ENCODE assay signal across 8 cellular contexts in genomic region chr2:148887349-148888002, GRCh38. TPM values are rescaled to one million over a fixed set of nuclear protein-coding genes. Genes with fewer than 3 reads are reported as not detected.
DNase-seq lines count a peak whose midpoint lies in the region; ATAC-seq, FAIRE-seq and TF ChIP-seq lines count a peak whose summit lies in the region.

No MANE protein-coding gene starts in this region.

- H3K4me3 ChIP-seq in ectodermal cell (ENCODE audit: insufficient read depth, low read depth, low read length) (peak overlapping the region; percentile 53), neuron (ENCODE audit: low read length) (peak overlapping the region; percentile 35)

- no peaks in the 10 kb centered on the region for H3K27me3 ChIP-seq in ectodermal cell (ENCODE audit: control insufficient read depth, insufficient read depth, low read length, poor library complexity, severe bottlenecking)
- no peaks in the 10 kb centered on the region for H3K27me3 ChIP-seq in neuron (ENCODE audit: insufficient read depth, low read length)

- H2AFZ ChIP-seq in neuron (ENCODE audit: low read depth, low read length): no peak overlapping the region

- H3K36me3 ChIP-seq in ectodermal cell (ENCODE audit: control insufficient read depth, insufficient read depth, low read length): peaks cover 4% of the 10 kb centered on the region
- H3K36me3 ChIP-seq in neuron (ENCODE audit: insufficient read depth, low read length): peaks cover 10% of the 10 kb centered on the region

- no peak for ATAC-seq in GM18519 (IDR thresholded peaks at IDR 0.05; ENCODE audit: low FRiP score, unreplicated experiment)

- DNase-seq in DMS153 (lab: John Stamatoyannopoulos, UW) (peak; percentile 26), NCI-H345 (lab: John Stamatoyannopoulos, UW) (peak; percentile 54), H54 (ENCODE audit: insufficient read length, low spot score) (no peak), NCI-H510A treated with DMSO at 0.1 percent for 48 hours (lab: John Stamatoyannopoulos, UW) (no peak)
- no peak for DNase-seq in activated CD8-positive, alpha-beta memory T cell treated with anti-CD3 and anti-CD28 coated beads, Interleukin-2, amount 50 U/mL, for 48 hours

- no peak for TF ChIP-seq POLR2A in H54 (IDR thresholded peaks at IDR 0.05; ENCODE audit: low read depth, low read length)

- 12 to 16% methylated on average over 12 to 15 of the region's 19 CpGs for WGBS in ectodermal cell, 2 experiments

- peaks cover 1% of the 10 kb centered on the region for H3K9me3 ChIP-seq in ectodermal cell (ENCODE audit: control insufficient read depth, low read length)
- peaks cover 3% of the 10 kb centered on the region for H3K9me3 ChIP-seq in neuron (ENCODE audit: low read length)

- H3K4me1 ChIP-seq in ectodermal cell (ENCODE audit: control insufficient read depth, insufficient read depth, low read length) (peaks cover 22% of the 10 kb centered on the region), neuron (ENCODE audit: insufficient read depth, low read length) (no peaks in the 10 kb centered on the region)

- no peak for FAIRE-seq in H54 (lab: Jason Lieb, UNC)

- no peak overlapping the region for H3K27ac ChIP-seq in ectodermal cell (ENCODE audit: insufficient read depth, low read depth, low read length, poor library complexity, severe bottlenecking)

RNA-seq across cellular contexts. Expression of gene KIF5C, which starts 12.4 kb away (rescaled TPM):
- 55.0 TPM for polyA plus RNA-seq in ectodermal cell (2013, experiment 1 of 4)
- polyA plus RNA-seq in ectodermal cell (2013, experiment 2 of 4): 64.7 TPM
- polyA plus RNA-seq in ectodermal cell (2013, experiment 3 of 4): 41.6 TPM
- 45.8 TPM for polyA plus RNA-seq in ectodermal cell (2013, experiment 4 of 4)

Comparison
In these comparisons a context has a peak if more than half of its experiments do, and no peak if none do; other contexts are left out.
1. DNase-seq: peak in DMS153 (single experiment) and NCI-H345 (single experiment); none in H54 (single experiment), activated CD8-positive, alpha-beta memory T cell treated with anti-CD3 and anti-CD28 coated beads, Interleukin-2, amount 50 U/mL, for 48 hours (single experiment) and NCI-H510A treated with DMSO at 0.1 percent for 48 hours (single experiment).